Comparison of ENCODE assay signal across 9 cellular contexts in the genomic region with DNA sequence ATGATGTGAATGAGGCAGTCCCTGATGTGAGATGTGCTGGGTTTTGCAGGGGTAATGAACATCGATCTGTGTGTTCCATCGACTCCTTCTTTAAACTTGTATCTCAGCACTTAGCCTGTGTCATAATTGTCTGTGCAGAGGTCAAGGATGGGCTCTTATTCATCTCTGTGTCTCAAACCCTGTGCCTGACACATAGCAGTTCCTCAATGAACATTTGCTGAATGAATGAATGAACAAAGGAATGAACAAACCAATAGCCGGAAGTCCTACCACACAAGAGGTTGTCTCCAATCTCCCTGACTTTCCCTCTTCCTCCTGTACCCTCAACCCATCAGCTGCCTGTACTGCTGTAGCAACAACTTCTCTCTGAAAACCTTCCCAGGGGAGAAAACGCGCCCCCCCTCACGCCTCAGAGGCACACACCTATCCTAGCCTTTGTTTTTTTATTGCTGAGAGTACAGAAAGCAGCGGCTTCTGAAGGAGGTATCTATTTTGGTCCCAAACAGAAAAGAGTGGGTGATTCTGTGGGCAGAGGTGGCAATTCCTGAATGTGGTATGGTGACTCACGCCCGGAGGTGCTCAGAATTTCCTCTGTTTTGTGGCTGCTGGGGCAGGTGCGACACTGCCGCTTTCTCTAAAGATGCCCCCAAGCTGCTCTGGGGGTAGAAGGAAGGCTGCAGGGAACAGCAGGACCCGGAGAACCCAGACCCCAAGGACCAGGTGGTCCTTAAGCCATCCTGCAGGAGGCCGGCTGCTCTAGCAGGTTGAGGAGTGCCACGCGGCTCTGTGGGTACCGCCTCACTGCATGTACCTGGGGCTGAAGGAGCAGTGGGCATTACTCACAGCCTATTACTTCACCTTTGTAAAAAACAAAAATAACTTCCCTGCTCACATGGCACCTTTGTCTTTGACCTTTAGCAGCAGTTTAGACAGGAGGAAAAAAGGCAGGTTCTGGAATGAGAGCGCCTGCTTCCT. TPM values are rescaled to one million over a fixed set of nuclear protein-coding genes. Genes with fewer than 3 reads are reported as not detected.
DNase-seq lines count a peak whose midpoint lies in the region; ATAC-seq and TF ChIP-seq lines count a peak whose summit lies in the region.
"Had no signal": no experiment of that assay in that cellular context is flagged by ENCODE, and none has a peak within 500 bp of the region (broad histone marks: within the 10 kb centered on the region; RNA-seq: fewer than 3 reads in every experiment).

No MANE protein-coding gene starts in this region.

- peak overlapping the region; percentile 92 for H3K27ac ChIP-seq in OCI-LY3 (ENCODE audit: low read length)
- peak overlapping the region; percentile 22 to 94 (median 85) for H3K27ac ChIP-seq in spleen
- no peak overlapping the region for H3K27ac ChIP-seq in psoas muscle

- H3K9me3 ChIP-seq in OCI-LY3 (ENCODE audit: insufficient read depth, low read length) (no peaks in the 10 kb centered on the region), spleen (no peaks in the 10 kb centered on the region), psoas muscle (no peaks in the 10 kb centered on the region)

- H3K9ac ChIP-seq in OCI-LY3 (ENCODE audit: low read length) = peak overlapping the region; percentile 55

- intact Hi-C loops in spleen (cut with DNase I; ENCODE audit: low total_unique reads) (no loop called here), psoas muscle (cut with DNase I) (no loop called here)

- 37 to 57% (median 42%) methylated on average over 15 to 17 of the region's 17 CpGs for WGBS in spleen, 5 donors
- WGBS in psoas muscle, 3 donors = 83 to 89% (median 88%) methylated on average over 17 of the region's 17 CpGs

- H3K79me2 ChIP-seq in OCI-LY3 (ENCODE audit: low read length) = peaks cover 10% of the 10 kb centered on the region; the same call in 1 of the 2 replicates

- no peaks in the 10 kb centered on the region for H4K20me1 ChIP-seq in OCI-LY3 (ENCODE audit: insufficient read depth, low read length)

- H2AFZ ChIP-seq in OCI-LY3 (ENCODE audit: low read depth, low read length) = no peak overlapping the region

- no peak for TF ChIP-seq POLR2A in spleen (IDR thresholded peaks at IDR 0.05)

- TF ChIP-seq CTCF in OCI-LY3 (IDR thresholded peaks at IDR 0.05; ENCODE audit: low read depth, low read length) (no peak), spleen (IDR thresholded peaks at IDR 0.05 in 8 of 11, conservative IDR thresholded peaks at IDR 0.05 in 3 of 11) (no peak), psoas muscle (IDR thresholded peaks at IDR 0.05) (no peak)

- no peaks in the 10 kb centered on the region for H3K27me3 ChIP-seq in OCI-LY3 (ENCODE audit: low read depth, low read length)
- no peaks in the 10 kb centered on the region for H3K27me3 ChIP-seq in spleen (replicated peaks in 1 of 7)
- H3K27me3 ChIP-seq in psoas muscle (ENCODE audit: insufficient read depth in 3 of 3, low read length in 2 of 3) = no peaks in the 10 kb centered on the region

- H3K4me1 ChIP-seq in OCI-LY3 (ENCODE audit: low read length) (peaks cover 75% of the 10 kb centered on the region), spleen (peaks cover 55 to 94% (median 81%) of the 10 kb centered on the region in 6 donors), psoas muscle (no peaks in the 10 kb centered on the region)

- peak; percentile 79 for DNase-seq in activated gamma-delta T cell treated with anti-CD3 and anti-CD28 coated beads, Interleukin-2, amount 50 U/mL, for 16 hours (ENCODE audit: low read depth)
- peak; percentile 83 for DNase-seq in spleen
- DNase-seq in DMS79 treated with DMSO at 0.1 percent for 48 hours (lab: John Stamatoyannopoulos, UW) = no peak
- no peak for DNase-seq in DMS153 treated with DMSO at 0.1 percent for 48 hours (lab: John Stamatoyannopoulos, UW; ENCODE audit: unreplicated experiment)
- DNase-seq in pons (ENCODE audit: low spot score) = no peak
- DNase-seq in psoas muscle = no peak

- H3K4me2 ChIP-seq in OCI-LY3 (ENCODE audit: low read length) = peak overlapping the region; percentile 86

- H3K4me3 ChIP-seq in OCI-LY3 (ENCODE audit: low read length) (peak overlapping the region; percentile 57), spleen (peak overlapping the region in 1 of 8 donors; percentile 29), psoas muscle (no peak overlapping the region)

- peaks cover 4% of the 10 kb centered on the region for H3K36me3 ChIP-seq in OCI-LY3 (replicated peaks; ENCODE audit: low read depth, low read length)
- no peaks in the 10 kb centered on the region for H3K36me3 ChIP-seq in spleen
- H3K36me3 ChIP-seq in psoas muscle (ENCODE audit: insufficient read depth in 1 of 2, low read depth in 1 of 2) = no peaks in the 10 kb centered on the region

- ATAC-seq in GM19035 (IDR thresholded peaks at IDR 0.05; ENCODE audit: unreplicated experiment) = peak; percentile 20
- ATAC-seq in psoas muscle = no peak

RNA-seq across cellular contexts. Expression of gene IL2RA, which starts 9.6 kb away (rescaled TPM):
- 10 to 100 TPM in 5 of 7 donors, 1 to 10 TPM in 2; 3.5 to 78.7 (median 22.8) TPM for total RNA-seq in spleen
- 1 to 10 TPM; 5.0 to 9.7 (median 5.6) TPM for polyA plus RNA-seq in spleen
- total RNA-seq in psoas muscle = 1 to 10 TPM in 1 of 4 donors, under 1 TPM in 3; 0.13 to 1.8 (median 0.73) TPM
- under 1 TPM; 0.08 to 0.20 (median 0.12) TPM for polyA plus RNA-seq in psoas muscle
- total RNA-seq: endothelial cell of umbilical vein had no signal
- polyA plus RNA-seq: endothelial cell of umbilical vein had no signal

RNA-seq across cellular contexts. Expression of gene RBM17, which starts 36.3 kb away (rescaled TPM):
- total RNA-seq in spleen (100 to 1,000 TPM in 6 of 7 donors, 10 to 100 TPM in 1; 93.2 to 140 (median 120) TPM), psoas muscle (100 to 1,000 TPM in 1 of 4 donors, 10 to 100 TPM in 3; 74.4 to 104 (median 86.5) TPM)
- polyA plus RNA-seq in spleen (100 to 1,000 TPM in 1 of 3 donors, 10 to 100 TPM in 2; 63.1 to 100 (median 93.5) TPM), psoas muscle (100 to 1,000 TPM in 2 of 3 donors, 10 to 100 TPM in 1; 76.0 to 157 (median 110) TPM)

Comparison
In these comparisons a context has a peak if more than half of its experiments do, and no peak if none do; other contexts are left out.
1. DNase-seq: peak in activated gamma-delta T cell treated with anti-CD3 and anti-CD28 coated beads, Interleukin-2, amount 50 U/mL, for 16 hours (single experiment) and spleen (single experiment); none in DMS79 treated with DMSO at 0.1 percent for 48 hours (single experiment), DMS153 treated with DMSO at 0.1 percent for 48 hours (single experiment), pons (single experiment) and psoas muscle (0 of 2).